ENCODE assay signal across 8 cellular contexts in the genomic region with DNA sequence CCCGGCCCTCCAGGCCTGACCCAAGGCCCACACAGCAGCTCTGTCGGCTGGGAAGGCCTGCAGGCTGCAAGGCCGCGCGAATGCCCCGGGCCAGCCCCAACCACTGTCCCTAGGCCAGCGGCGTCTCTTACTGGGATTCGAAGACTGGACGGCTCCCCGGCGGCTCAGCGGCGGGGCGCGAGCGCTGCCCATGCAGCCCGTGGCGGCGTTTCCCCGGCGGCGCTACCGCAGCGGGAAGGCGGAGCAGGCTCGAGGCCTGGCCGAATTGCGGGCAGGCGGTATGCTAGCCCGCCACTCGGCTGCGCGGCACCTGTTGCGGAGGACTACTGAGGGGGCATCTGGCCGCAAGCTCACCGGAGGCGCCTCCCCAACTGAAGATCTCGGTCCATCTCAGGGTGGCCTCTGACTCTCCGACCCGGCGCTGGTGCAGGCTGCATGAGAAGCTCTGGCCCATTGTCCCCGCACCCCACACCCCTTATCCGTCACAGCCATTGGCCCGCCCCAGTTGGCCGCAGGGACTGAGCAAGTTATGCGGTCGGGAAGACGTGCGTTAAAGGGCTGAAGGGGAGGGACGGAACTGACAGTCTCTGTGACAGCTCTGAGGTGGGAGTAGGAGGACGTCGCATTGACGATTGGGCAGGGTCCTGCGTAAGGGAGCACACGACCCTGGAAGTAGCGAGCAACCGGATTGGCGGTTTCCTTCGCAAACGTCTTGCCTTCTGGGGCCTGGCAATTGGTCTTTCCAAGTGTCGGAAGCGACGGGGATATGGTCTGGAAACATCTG.
DNase-seq lines count a peak whose midpoint lies in the region; ATAC-seq and TF ChIP-seq lines count a peak whose summit lies in the region.

No MANE protein-coding gene starts in this region.

- no peak overlapping the region for H3K27ac Mint-ChIP-seq in chondrocyte (ENCODE audit: unreplicated experiment)

- H3K36me3 Mint-ChIP-seq in chondrocyte (ENCODE audit: low read depth): no peaks in the 10 kb centered on the region

- no peaks in the 10 kb centered on the region for H3K9me3 Mint-ChIP-seq in chondrocyte (ENCODE audit: low read depth)

- H3K4me3 Mint-ChIP-seq in chondrocyte (ENCODE audit: unreplicated experiment): no peak overlapping the region

- H3K27me3 Mint-ChIP-seq in chondrocyte (ENCODE audit: low read depth): no peaks in the 10 kb centered on the region

- H3K4me1 Mint-ChIP-seq in chondrocyte (ENCODE audit: low read depth): no peaks in the 10 kb centered on the region

- no peaks in the 10 kb centered on the region for H3K27me3 ChIP-seq in WERI-Rb-1 (ENCODE audit: insufficient read depth, low read depth, severe bottlenecking)

- no peaks in the 10 kb centered on the region for H3K9me3 ChIP-seq in WERI-Rb-1 (ENCODE audit: severe bottlenecking)

- no peak overlapping the region for H3K27ac ChIP-seq in WERI-Rb-1

- no peak for ATAC-seq in HG03457 (IDR thresholded peaks at IDR 0.05; ENCODE audit: unreplicated experiment)

- no peaks in the 10 kb centered on the region for H3K36me3 ChIP-seq in WERI-Rb-1

- DNase-seq in GF-D8 (lab: John Stamatoyannopoulos, UW): peak; percentile 73
- peak; percentile 92 for DNase-seq in MV-4-11 (lab: John Stamatoyannopoulos, UW)
- DNase-seq in epithelial cell of esophagus (ENCODE audit: low read depth): peak; percentile 37
- DNase-seq in putamen (ENCODE audit: low spot score): peak; percentile 71
- DNase-seq in hepatic stellate cell (ENCODE audit: low spot score): no peak
- DNase-seq in WERI-Rb-1: no peak
- no peak for DNase-seq in chondrocyte (ENCODE audit: low spot score)

- no peak for TF ChIP-seq CTCF in epithelial cell of esophagus (IDR thresholded peaks at IDR 0.05; ENCODE audit: insufficient read depth, low read depth, low read length, missing control alignments)
- TF ChIP-seq CTCF in WERI-Rb-1 (IDR thresholded peaks at IDR 0.05; ENCODE audit: low read depth, low read length): no peak
- TF ChIP-seq CTCF in chondrocyte (IDR thresholded peaks at IDR 0.05): no peak

- H3K4me3 ChIP-seq in epithelial cell of esophagus (ENCODE audit: low read length): peak overlapping the region; percentile 55
- no peak overlapping the region for H3K4me3 ChIP-seq in WERI-Rb-1 (ENCODE audit: low read depth, low read length)

Comparison
In these comparisons a context has a peak if more than half of its experiments do, and no peak if none do; other contexts are left out.
1. DNase-seq: peak in GF-D8 (single experiment), MV-4-11 (single experiment), epithelial cell of esophagus (single experiment) and putamen (single experiment); none in hepatic stellate cell (single experiment), WERI-Rb-1 (single experiment) and chondrocyte (single experiment).